In the genomic region with DNA sequence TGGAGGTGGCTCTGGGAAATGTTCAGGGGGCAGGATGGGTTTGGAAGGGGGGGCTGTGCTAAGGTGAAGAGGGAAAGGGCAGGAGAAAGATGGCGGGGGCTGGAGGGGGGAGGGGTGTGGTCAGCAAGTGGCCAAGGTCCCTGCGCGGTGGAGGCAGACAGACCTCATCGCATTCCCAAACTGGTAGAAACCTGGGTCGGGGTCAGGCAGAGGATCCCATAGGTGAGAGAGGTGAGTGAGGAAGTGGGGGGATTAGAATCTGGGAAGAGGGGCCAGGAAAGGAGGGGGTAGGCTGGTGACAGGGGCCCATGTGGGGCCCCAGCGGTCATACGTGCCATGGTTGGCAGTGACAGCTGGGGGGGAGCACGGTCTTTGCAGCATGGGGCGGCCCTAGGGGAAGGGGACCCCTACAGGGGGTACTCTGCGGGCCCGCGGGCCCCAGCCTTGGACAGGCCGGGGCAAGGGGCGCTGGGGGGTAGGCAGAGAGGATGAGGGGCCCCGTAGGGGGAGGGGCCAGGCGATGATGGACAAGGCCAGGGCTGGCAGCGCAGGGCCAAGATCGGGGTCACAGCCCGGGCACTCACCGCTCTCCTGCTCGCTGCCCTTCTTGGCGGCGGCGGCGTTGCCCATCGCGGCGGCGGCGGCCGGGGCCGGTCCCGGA, we compare ENCODE assay signal across 8 cellular contexts. TPM values are rescaled to one million over a fixed set of nuclear protein-coding genes. Genes with fewer than 3 reads are reported as not detected.
DNase-seq lines count a peak whose midpoint lies in the region; ATAC-seq and TF ChIP-seq lines count a peak whose summit lies in the region.

No MANE protein-coding gene starts in this region.

- H3K27me3 ChIP-seq in cardiac muscle cell = no peaks in the 10 kb centered on the region

- peak overlapping the region; percentile 75 for H3K27ac ChIP-seq in cardiac muscle cell

- H3K36me3 ChIP-seq in cardiac muscle cell = no peaks in the 10 kb centered on the region

- H3K9me3 ChIP-seq in cardiac muscle cell (ENCODE audit: low read depth) = no peaks in the 10 kb centered on the region

- H3K4me3 ChIP-seq in cardiac muscle cell = peak overlapping the region; percentile 85
- peak overlapping the region; percentile 75 for H3K4me3 ChIP-seq in retinal pigment epithelial cell (ENCODE audit: low read length)

- peak; percentile 15 for ATAC-seq in HG03135 (IDR thresholded peaks at IDR 0.05; ENCODE audit: unreplicated experiment)
- no peak for ATAC-seq in GM18858 (IDR thresholded peaks at IDR 0.05; ENCODE audit: unreplicated experiment)
- no peak for ATAC-seq in GM21381 (IDR thresholded peaks at IDR 0.05; ENCODE audit: unreplicated experiment)

- H3K4me1 ChIP-seq in cardiac muscle cell (ENCODE audit: low read depth) = peaks cover 48% of the 10 kb centered on the region

- no peak for TF ChIP-seq CTCF in GM13977 (IDR thresholded peaks at IDR 0.05; ENCODE audit: extremely low read depth, insufficient read depth, missing control alignments)
- no peak for TF ChIP-seq CTCF in cardiac muscle cell (IDR thresholded peaks at IDR 0.05; ENCODE audit: low read depth, low read length)
- TF ChIP-seq CTCF in retinal pigment epithelial cell (conservative IDR thresholded peaks at IDR 0.05; ENCODE audit: low read depth, low read length) = no peak

- DNase-seq in GM13977 (ENCODE audit: low spot score) (peak; percentile 36), activated T-helper 1 cell treated with Interleukin-2 at 50 U/mL for 16 hours (ENCODE audit: low read depth) (peak; percentile 9), cardiac muscle cell (ENCODE audit: low read depth in 1 of 2, low spot score in 1 of 2) (no peak), retinal pigment epithelial cell (ENCODE audit: low read depth) (no peak), occipital lobe (lab: John Stamatoyannopoulos, UW) (no peak)

- in situ Hi-C loops in GM13977 (cut with MboI; ENCODE audit: low pct_unique_long_range_greater_than_20kb, low sequenced_read_pairs, unreplicated experiment) = no loop called here

RNA-seq across cellular contexts. Expression of a gene that starts 0.5 kb away (rescaled TPM):
- 95.2 and 126 TPM in 2 replicates for total RNA-seq in cardiac muscle cell
- polyA plus RNA-seq in cardiac muscle cell = 30.6 and 33.5 TPM in 2 replicates
- 29.3 TPM for total RNA-seq in occipital lobe

RNA-seq across cellular contexts. Expression of a gene that starts 19.3 kb away (rescaled TPM):
- total RNA-seq in cardiac muscle cell (19.1 and 21.8 TPM in 2 replicates), occipital lobe (1.4 TPM)
- polyA plus RNA-seq in cardiac muscle cell = 27.5 and 30.7 TPM in 2 replicates

RNA-seq across cellular contexts. Expression of a gene that starts 26.5 kb away (rescaled TPM):
- 112 and 158 TPM in 2 replicates for total RNA-seq in cardiac muscle cell
- polyA plus RNA-seq in cardiac muscle cell = 130 and 136 TPM in 2 replicates
- total RNA-seq in occipital lobe = 37.1 TPM

RNA-seq across cellular contexts. Expression of a gene that starts 31.5 kb away (rescaled TPM):
- 3.6 and 14.2 TPM in 2 replicates for total RNA-seq in cardiac muscle cell
- 4.1 and 7.5 TPM in 2 replicates for polyA plus RNA-seq in cardiac muscle cell
- total RNA-seq in occipital lobe = not detected

RNA-seq across cellular contexts. Expression of a gene that starts 44.5 kb away (rescaled TPM):
- 16.0 and 19.4 TPM in 2 replicates for total RNA-seq in cardiac muscle cell
- 23.2 and 25.6 TPM in 2 replicates for polyA plus RNA-seq in cardiac muscle cell
- total RNA-seq in occipital lobe = 1.6 TPM

Comparison
In these comparisons a context has a peak if more than half of its experiments do, and no peak if none do; other contexts are left out.
1. DNase-seq: peak in GM13977 (single experiment) and activated T-helper 1 cell treated with Interleukin-2 at 50 U/mL for 16 hours (single experiment); none in cardiac muscle cell (0 of 2), retinal pigment epithelial cell (single experiment) and occipital lobe (single experiment).